In genomic region chr7:14936530-14936929, GRCh38 we compare ENCODE assay signal across 17 cellular contexts. TPM values are rescaled to one million over a fixed set of nuclear protein-coding genes. Genes with fewer than 3 reads are reported as not detected.
DNase-seq lines count a peak whose midpoint lies in the region; ATAC-seq, FAIRE-seq and TF ChIP-seq lines count a peak whose summit lies in the region.
"Had no signal": no experiment of that assay in that cellular context is flagged by ENCODE, and none has a peak within 500 bp of the region (broad histone marks: within the 10 kb centered on the region; RNA-seq: fewer than 3 reads in every experiment).

No MANE protein-coding gene starts in this region.

- H3K4me3 ChIP-seq in body of pancreas (no peak overlapping the region), kidney (ENCODE audit: low read length in 2 of 2) (no peak overlapping the region), SJCRH30 (no peak overlapping the region), spleen (no peak overlapping the region)
- H3K4me3 ChIP-seq: skin epidermis, stomach had no signal

- 4 to 9% methylated on average over 5 of the region's 5 CpGs for WGBS in body of pancreas, 2 donors
- 54 to 67% (median 60%) methylated on average over 5 of the region's 5 CpGs for WGBS in spleen, 5 donors

- intact Hi-C loops in body of pancreas (cut with DNase I), result no loop called here
- intact Hi-C loops in kidney (cut with DNase I), result no loop called here
- intact Hi-C loops in spleen (cut with DNase I; ENCODE audit: low total_unique reads), result no loop called here

- FAIRE-seq in kidney (lab: Jason Lieb, UNC), result peak; percentile 87
- FAIRE-seq: keratinocyte had no signal

- H3K9me3 ChIP-seq in body of pancreas (no peaks in the 10 kb centered on the region), kidney (ENCODE audit: control insufficient read depth in 1 of 2, low read length in 2 of 2) (no peaks in the 10 kb centered on the region), SJCRH30 (replicated peaks) (no peaks in the 10 kb centered on the region), spleen (peaks cover 0 to 3% (median 0%) of the 10 kb centered on the region in 8 donors)
- H3K9me3 ChIP-seq: stomach had no signal

- TF ChIP-seq CTCF in body of pancreas (IDR thresholded peaks at IDR 0.05) (no peak), kidney (IDR thresholded peaks at IDR 0.05; ENCODE audit: borderline replicate concordance, extremely low read depth, insufficient read depth) (no peak), spleen (IDR thresholded peaks at IDR 0.05 in 8 of 11, conservative IDR thresholded peaks at IDR 0.05 in 3 of 11) (no peak)

- ATAC-seq in body of pancreas, result peak; percentile 91
- no peak for ATAC-seq in HG03039 (IDR thresholded peaks at IDR 0.05; ENCODE audit: unreplicated experiment)
- ATAC-seq: naive thymus-derived CD4-positive, alpha-beta T cell; T-cell had no signal

- H3K9ac ChIP-seq in kidney (ENCODE audit: low read length in 2 of 2), result no peak overlapping the region

- H3K27ac ChIP-seq in body of pancreas (no peak overlapping the region), kidney (ENCODE audit: low read depth in 2 of 2, low read length in 2 of 2) (peak overlapping the region in 1 of 2 donors; percentile 72), SJCRH30 (no peak overlapping the region), spleen (no peak overlapping the region)
- H3K27ac ChIP-seq: skin epidermis, stomach had no signal

- H3K27me3 ChIP-seq in body of pancreas, result no peaks in the 10 kb centered on the region
- H3K27me3 ChIP-seq in SJCRH30, result no peaks in the 10 kb centered on the region
- H3K27me3 ChIP-seq in spleen (replicated peaks in 1 of 7), result no peaks in the 10 kb centered on the region
- H3K27me3 ChIP-seq: stomach had no signal

- peak; percentile 15 for DNase-seq in ELR (ENCODE audit: low read depth)
- peak; percentile 69 to 84 (median 76) for DNase-seq in body of pancreas
- peak; percentile 60 for DNase-seq in kidney
- peak; percentile 95 for DNase-seq in renal cortical epithelial cell (ENCODE audit: low read depth)
- DNase-seq in SJCRH30, result no peak
- no peak for DNase-seq in spleen
- no peak for DNase-seq in erythroblast (lab: John Stamatoyannopoulos, UW)
- DNase-seq: activated T-cell treated with anti-CD3 and anti-CD28 coated beads, Interleukin-2, amount 50 U/mL, for 1 hour; CD4-positive, alpha-beta T cell; naive thymus-derived CD4-positive, alpha-beta T cell; NCI-H1417; NCI-H524; stomach; T-cell had no signal

- TF ChIP-seq POLR2A in body of pancreas (IDR thresholded peaks at IDR 0.05) (no peak), spleen (IDR thresholded peaks at IDR 0.05) (no peak), erythroblast (IDR thresholded peaks at IDR 0.05; ENCODE audit: low read length) (no peak)

- H3K36me3 ChIP-seq in body of pancreas (replicated peaks in 1 of 2; ENCODE audit: insufficient read depth in 1 of 2, low read depth in 2 of 2), result no peaks in the 10 kb centered on the region
- no peaks in the 10 kb centered on the region for H3K36me3 ChIP-seq in kidney (ENCODE audit: control insufficient read depth in 1 of 2, insufficient read depth in 2 of 2, low read length in 2 of 2)
- no peaks in the 10 kb centered on the region for H3K36me3 ChIP-seq in SJCRH30
- H3K36me3 ChIP-seq in spleen, result no peaks in the 10 kb centered on the region
- H3K36me3 ChIP-seq: stomach had no signal

- H3K4me1 ChIP-seq in body of pancreas (peaks cover 26% of the 10 kb centered on the region), kidney (ENCODE audit: control insufficient read depth in 1 of 2, insufficient read depth in 1 of 2, low read depth in 1 of 2, low read length in 2 of 2) (peaks cover 0 to 7% of the 10 kb centered on the region in 2 donors), SJCRH30 (peaks cover 9% of the 10 kb centered on the region), spleen (no peaks in the 10 kb centered on the region)
- H3K4me1 ChIP-seq: stomach had no signal

RNA-seq across cellular contexts. Expression of gene DGKB, which starts 34.0 kb away (rescaled TPM):
- total RNA-seq in body of pancreas, result under 1 TPM in 1 of 2 donors, not detected in 1; 0.52 TPM
- total RNA-seq in kidney, result 1.5 TPM
- polyA plus RNA-seq in kidney (ENCODE audit: insufficient read depth, low read depth, low replicate concordance), result 0.26 TPM
- not detected in 2 replicates for total RNA-seq in renal cortical epithelial cell
- total RNA-seq in SJCRH30 (2014; rRNA removed; shearing (Covaris generic)), result 0.08 and 0.61 TPM in 2 replicates
- under 1 TPM in 1 of 7 donors, not detected in 6; 0.26 TPM for total RNA-seq in spleen
- under 1 TPM; 0.02 to 0.03 (median 0.02) TPM for polyA plus RNA-seq in spleen
- total RNA-seq: CD4-positive, alpha-beta T cell; naive thymus-derived CD4-positive, alpha-beta T cell; T-cell had no signal
- polyA plus RNA-seq: naive thymus-derived CD4-positive, alpha-beta T cell had no signal

Comparison
In these comparisons a context has a peak if more than half of its experiments do, and no peak if none do; other contexts are left out.
1. DNase-seq: peak in ELR (single experiment), body of pancreas (4 of 4), kidney (single experiment) and renal cortical epithelial cell (single experiment); none in SJCRH30 (0 of 2), spleen (single experiment) and erythroblast (0 of 2).